8 cellular contexts compared by ENCODE assay signal in genomic region chr2:201257941-201258665, GRCh38. TPM values are rescaled to one million over a fixed set of nuclear protein-coding genes. Genes with fewer than 3 reads are reported as not detected.
A peak's percentile ranks its signal among the peaks of the same experiment; 100 is the strongest.
DNase-seq lines count a peak whose midpoint lies in the region; ATAC-seq and TF ChIP-seq lines count a peak whose summit lies in the region.

No MANE protein-coding gene starts in this region.

- H3K27me3 ChIP-seq in spleen (replicated peaks in 1 of 7), result no peaks in the 10 kb centered on the region

- H3K4me3 ChIP-seq in astrocyte of the spinal cord (ENCODE audit: low read depth, low read length) (peak overlapping the region; percentile 66), spleen (peak overlapping the region; percentile 34 to 72 (median 52))

- ATAC-seq in GM21723 (IDR thresholded peaks at IDR 0.05; ENCODE audit: unreplicated experiment), result peak; percentile 79

- in situ Hi-C loops in astrocyte of the spinal cord (cut with HindIII; ENCODE audit: low sequenced_read_pairs), result no loop called here

- 0 to 1% (median 0%) methylated on average over 11 of the region's 11 CpGs for WGBS in spleen, 5 donors

- peak; percentile 54 for DNase-seq in DMS79 (lab: John Stamatoyannopoulos, UW)
- DNase-seq in KG1 (lab: John Stamatoyannopoulos, UW), result peak; percentile 98
- DNase-seq in T1000 (lab: John Stamatoyannopoulos, UW), result peak; percentile 47
- DNase-seq in astrocyte of the spinal cord (ENCODE audit: low read depth, low spot score), result peak; percentile 92
- DNase-seq in iPS-NIHi11 (ENCODE audit: low spot score), result peak; percentile 64
- peak; percentile 94 for DNase-seq in spleen
- DNase-seq in SHP77 treated with DMSO at 0.1 percent for 48 hours (lab: John Stamatoyannopoulos, UW), result no peak

- H3K9me3 ChIP-seq in spleen, result no peaks in the 10 kb centered on the region

- peaks cover 33 to 100% (median 89%) of the 10 kb centered on the region in 6 donors for H3K4me1 ChIP-seq in spleen

- intact Hi-C loops in spleen (cut with DNase I; ENCODE audit: low total_unique reads), result loop anchor here (10.0 kb wide), 1 partner anchor 197 kb away; the partner anchor contains the start of genes STRADB and TRAK2

- peak in 1 of 3 donors; percentile 1 for TF ChIP-seq POLR2A in spleen (IDR thresholded peaks at IDR 0.05)

- TF ChIP-seq CTCF in astrocyte of the spinal cord (IDR thresholded peaks at IDR 0.05; ENCODE audit: low read depth, low read length) (no peak), spleen (IDR thresholded peaks at IDR 0.05 in 8 of 11, conservative IDR thresholded peaks at IDR 0.05 in 3 of 11) (peak in 2 of 11 experiments; percentile 2 to 28)

- H3K27ac ChIP-seq in spleen, result peak overlapping the region; percentile 79 to 97 (median 94)

- H3K36me3 ChIP-seq in spleen, result no peaks in the 10 kb centered on the region

RNA-seq across cellular contexts. Expression of gene CASP8, which starts 2.2 kb away (rescaled TPM):
- 100 to 1,000 TPM in 1 of 7 donors, 10 to 100 TPM in 6; 67.1 to 100 (median 91.8) TPM for total RNA-seq in spleen
- 10 to 100 TPM; 20.3 to 41.9 (median 29.3) TPM for polyA plus RNA-seq in spleen
